1 cellular context compared by ENCODE assay signal in genomic region chr12:124837958-124838803, GRCh38.
TF ChIP-seq lines count a peak whose summit lies in the region.

No MANE protein-coding gene starts in this region.

TF ChIP-seq in IMR-90, 13 proteins besides CTCF, POLR2A, EP300 and RAD21 (continued from another document):
- TF ChIP-seq USF2 (IDR thresholded peaks at IDR 0.05; ENCODE audit: low read depth, low read length), result no peak
